In the genomic region with DNA sequence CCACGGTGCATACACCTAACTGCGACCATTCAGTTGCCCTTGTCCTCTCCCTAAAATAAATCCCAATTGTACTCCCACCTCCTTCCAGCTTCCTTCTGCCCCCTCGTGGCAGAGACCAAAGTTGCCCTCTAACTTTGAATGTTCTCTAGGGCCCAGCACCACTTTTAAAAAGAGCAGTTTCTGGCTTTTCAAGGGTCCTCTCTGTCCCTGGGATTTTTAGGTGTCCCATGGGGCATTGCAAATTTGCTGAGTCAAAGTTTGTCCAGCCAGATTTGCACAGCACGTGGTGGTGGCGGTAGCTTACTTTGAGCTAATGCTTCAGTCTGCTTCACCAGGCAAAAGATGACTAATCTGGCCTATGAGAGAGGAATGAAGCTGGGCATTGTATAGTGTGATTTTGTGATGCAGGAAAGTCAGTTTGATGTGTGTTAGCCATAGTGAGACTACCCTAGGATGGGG, we compare ENCODE assay signal across 8 cellular contexts.
DNase-seq lines count a peak whose midpoint lies in the region; ATAC-seq, FAIRE-seq and TF ChIP-seq lines count a peak whose summit lies in the region.

No MANE protein-coding gene starts in this region.

- H3K4me2 ChIP-seq in mammary epithelial cell (ENCODE audit: insufficient read depth, low read depth, low read length) = peak overlapping the region; percentile 13

- H3K9ac ChIP-seq in NT2/D1 (ENCODE audit: insufficient read length, low read depth) (no peak overlapping the region), mammary epithelial cell (ENCODE audit: insufficient read depth, low read length) (peak overlapping the region; percentile 21)

- no peaks in the 10 kb centered on the region for H3K36me3 ChIP-seq in NT2/D1 (ENCODE audit: insufficient read depth, insufficient read length, low read length)
- no peaks in the 10 kb centered on the region for H3K36me3 ChIP-seq in mammary epithelial cell (ENCODE audit: insufficient read depth, low read length)

- dilution Hi-C loops in mammary epithelial cell (cut with HindIII; ENCODE audit: low sequenced_read_pairs) = no loop called here

- intact Hi-C loops in mammary epithelial cell (cut with micrococcal nuclease) = loop anchor here (1.0 to 10.0 kb wide), 4 partner anchors 28 to 508 kb away; a partner anchor contains a TSS

- H3K27me3 ChIP-seq in NT2/D1 (ENCODE audit: insufficient read depth, insufficient read length) (no peaks in the 10 kb centered on the region), mammary epithelial cell (ENCODE audit: insufficient read depth, low read length) (no peaks in the 10 kb centered on the region)

- BruUV-seq in mammary epithelial cell (replicated peaks; lab: Mats Ljungman, UMichigan) = no TSS peak

- ATAC-seq in GM21619 (IDR thresholded peaks at IDR 0.05; ENCODE audit: unreplicated experiment) = no peak
- ATAC-seq in GM21576 (IDR thresholded peaks at IDR 0.05; ENCODE audit: unreplicated experiment) = no peak
- ATAC-seq in GM19328 (IDR thresholded peaks at IDR 0.05; ENCODE audit: unreplicated experiment) = no peak

- peak; percentile 58 to 78 for TF ChIP-seq CTCF in mammary epithelial cell (conservative IDR thresholded peaks at IDR 0.05 in 1 of 2, IDR thresholded peaks at IDR 0.05 in 1 of 2; ENCODE audit: extremely low read depth in 1 of 2, insufficient read depth in 1 of 2, low read depth in 1 of 2, low read length in 2 of 2)

- no peak for TF ChIP-seq POLR2A in GM12892 (IDR thresholded peaks at IDR 0.05; ENCODE audit: low read depth, low read length)

- FAIRE-seq in GM12892 (lab: Jason Lieb, UNC) = peak; percentile 87

- CTCF ChIA-PET in mammary epithelial cell (lab: Charles Lee; ENCODE audit: low non-redundant PET) = interaction anchor here (0.5 to 1.3 kb wide), 8 partner anchors 24 to 1683 kb away, joined by 3 to 7 read pairs (median 3); no protein-coding TSS in a partner anchor

- 11% methylated on average over 5 of the region's 5 CpGs for WGBS in mammary epithelial cell (ENCODE audit: low coverage, missing lambda C conversion rate)

- peak overlapping the region; percentile 84 for H2AFZ ChIP-seq in mammary epithelial cell (ENCODE audit: low read depth, low read length)

- H4K20me1 ChIP-seq in mammary epithelial cell (ENCODE audit: insufficient read depth, low read length) = no peaks in the 10 kb centered on the region

- DNase-seq in AG08396 (ENCODE audit: low spot score) (peak; percentile 52), GM12892 (ENCODE audit: insufficient read length) (no peak), NT2/D1 (ENCODE audit: low read depth, low spot score) (peak; percentile 27), mammary epithelial cell (peak; percentile 85), midbrain (lab: John Stamatoyannopoulos, UW) (peak; percentile 1)

- in situ Hi-C loops in mammary epithelial cell (cut with MboI; ENCODE audit: low sequenced_read_pairs in 2 of 2) = loop anchor here in 1 of 2 donors (25.0 kb wide), 1 partner anchor 405 kb away; a partner anchor contains a TSS

- no peaks in the 10 kb centered on the region for H3K79me2 ChIP-seq in mammary epithelial cell (ENCODE audit: insufficient read depth, low read length)

- H3K9me3 ChIP-seq in NT2/D1 (ENCODE audit: insufficient read depth, low read length) (no peaks in the 10 kb centered on the region), mammary epithelial cell (replicated peaks; ENCODE audit: insufficient read depth, low read length) (no peaks in the 10 kb centered on the region)

- peak overlapping the region; percentile 64 for H3K27ac ChIP-seq in mammary epithelial cell (ENCODE audit: insufficient read depth, low read depth, low read length)

- no peak overlapping the region for H3K4me3 ChIP-seq in NT2/D1 (ENCODE audit: insufficient read length, low read depth)
- H3K4me3 ChIP-seq in mammary epithelial cell (replicated peaks in 1 of 3; ENCODE audit: insufficient read depth in 1 of 3, low read depth in 2 of 3, low read length in 3 of 3) = no peak overlapping the region

- H3K4me1 ChIP-seq in NT2/D1 (ENCODE audit: insufficient read depth, insufficient read length) (no peaks in the 10 kb centered on the region), mammary epithelial cell (ENCODE audit: insufficient read depth, low read length) (peaks cover 20% of the 10 kb centered on the region)
